In genomic region chr4:85798011-85798770, GRCh38 we compare ENCODE assay signal across 2 cellular contexts.
TF ChIP-seq lines count a peak whose summit lies in the region.

No MANE protein-coding gene starts in this region.

TF ChIP-seq in K562, 482 proteins besides CTCF, POLR2A, EP300 and RAD21 (continued from another document):
- TF ChIP-seq TCF7 (IDR thresholded peaks at IDR 0.05; ENCODE audit: borderline replicate concordance) = no peak
- TF ChIP-seq MYBL2 (IDR thresholded peaks at IDR 0.05; ENCODE audit: low read depth) = no peak
- TF ChIP-seq MYBL2 (CRISPR knock-in tag; IDR thresholded peaks at IDR 0.05; ENCODE audit: borderline replicate concordance) = no peak

TF ChIP-seq in HEK293T, 16 proteins besides CTCF, POLR2A, EP300 and RAD21 (continued from another document):
- TF ChIP-seq FOXK2 (IDR thresholded peaks at IDR 0.05) (no peak), BHLHE40 (IDR thresholded peaks at IDR 0.05; ENCODE audit: borderline replicate concordance) (no peak), FOXM1 (IDR thresholded peaks at IDR 0.05; ENCODE audit: borderline replicate concordance) (no peak), LEF1 (IDR thresholded peaks at IDR 0.05; ENCODE audit: borderline replicate concordance) (no peak), PKNOX1 (IDR thresholded peaks at IDR 0.05) (no peak), ZNF384 (IDR thresholded peaks at IDR 0.05) (no peak), ELF4 (IDR thresholded peaks at IDR 0.05) (no peak), HDGF (IDR thresholded peaks at IDR 0.05; ENCODE audit: borderline replicate concordance) (no peak), FOXA1 (IDR thresholded peaks at IDR 0.05) (no peak), ARNT (IDR thresholded peaks at IDR 0.05) (no peak), SP1 (IDR thresholded peaks at IDR 0.05) (no peak)
